Comparison of ENCODE assay signal across 32 cellular contexts in the genomic region with DNA sequence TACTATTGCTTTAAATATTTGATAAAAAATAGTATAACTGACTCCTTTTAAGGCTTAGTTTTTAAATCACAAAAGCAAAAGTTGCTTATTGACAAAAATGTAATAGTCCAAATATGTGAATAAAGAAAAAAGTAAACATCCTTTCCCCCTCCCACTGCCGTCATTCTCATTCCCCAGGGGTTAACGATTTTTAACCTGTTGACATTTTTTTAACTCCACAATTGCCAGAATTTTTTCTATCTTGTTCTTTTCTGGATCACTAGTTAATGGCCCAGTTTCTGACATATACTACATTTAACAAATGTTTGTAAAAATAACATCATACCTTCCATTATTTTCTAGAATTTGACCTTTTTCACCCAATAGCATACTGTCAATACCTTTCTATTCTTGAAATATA.
"Had no signal": no experiment of that assay in that cellular context is flagged by ENCODE, and none has a peak within 500 bp of the region (broad histone marks: within the 10 kb centered on the region; RNA-seq: fewer than 3 reads in every experiment).

No MANE protein-coding gene starts in this region.

- FAIRE-seq: astrocyte, bronchial epithelial cell, frontal cortex had no signal

- H3K27ac ChIP-seq: brain microvascular endothelial cell, coronary artery, dorsolateral prefrontal cortex had no signal

- DNase-seq: activated CD4-positive, alpha-beta memory T cell treated with anti-CD3 and anti-CD28 coated beads, Interleukin-2, amount 10 ng/mL, durations not matched to agents 7 days and 5 days; activated CD4-positive, alpha-beta T cell treated with anti-CD3 and anti-CD28 coated beads for 36 hours; activated CD4-positive, alpha-beta T cell treated with anti-CD3 and anti-CD28 coated beads, Interleukin-2, amount 10 ng/mL, durations not matched to agents 7 days and 5 days; activated CD4-positive, alpha-beta T cell treated with anti-CD3 and anti-CD28 coated beads, Interleukin-2, amount 50 U/mL, for 4 hours; activated CD4-positive, CD25-positive, alpha-beta regulatory T cell; activated CD4-positive, CD25-positive, alpha-beta regulatory T cell treated with anti-CD3 and anti-CD28 coated beads, Interleukin-2, amount 50 U/mL, for 72 hours; activated CD8-positive, alpha-beta memory T cell treated with anti-CD3 and anti-CD28 coated beads for 24 hours; activated effector memory CD4-positive, alpha-beta T cell treated with Interleukin-2 at 50 U/mL for 16 hours; activated gamma-delta T cell treated with Interleukin-2 at 50 U/mL for 16 hours; activated naive CD4-positive, alpha-beta T cell treated with anti-CD3 and anti-CD28 coated beads, Interleukin-2, amount 50 U/mL, for 16 hours; activated naive CD4-positive, alpha-beta T cell treated with Interleukin-2 at 50 U/mL for 16 hours; activated T-cell treated with anti-CD3 and anti-CD28 coated beads, Interleukin-2, amount 50 U/mL, for 4 hours; amniotic stem cell; anterior cingulate cortex; brain microvascular endothelial cell; dorsolateral prefrontal cortex; effector memory CD4-positive, alpha-beta T cell; endodermal cell; foreskin fibroblast; head of caudate nucleus; hippocampal formation; T1000 had no signal

- H3K4me3 ChIP-seq: coronary artery, dorsolateral prefrontal cortex had no signal

- H3K36me3 ChIP-seq: brain microvascular endothelial cell had no signal

- H3K4me1 Mint-ChIP-seq: activated CD4-positive, alpha-beta memory T cell treated with anti-CD3 and anti-CD28 coated beads, Interleukin-2, amount 10 ng/mL, durations not matched to agents 7 days and 5 days; activated CD4-positive, alpha-beta T cell treated with anti-CD3 and anti-CD28 coated beads for 36 hours; activated CD4-positive, alpha-beta T cell treated with anti-CD3 and anti-CD28 coated beads, Interleukin-2, amount 10 ng/mL, durations not matched to agents 7 days and 5 days; activated T-helper 17 cell treated with anti-CD3 and anti-CD28 coated beads, Interleukin-2, amount 50 U/mL, for 72 hours; central memory CD8-positive, alpha-beta T cell; endodermal cell had no signal

- H3K27me3 Mint-ChIP-seq: activated CD4-positive, alpha-beta memory T cell treated with anti-CD3 and anti-CD28 coated beads, Interleukin-2, amount 10 ng/mL, durations not matched to agents 7 days and 5 days; activated CD4-positive, alpha-beta T cell treated with anti-CD3 and anti-CD28 coated beads for 36 hours; activated naive CD8-positive, alpha-beta T cell; activated T-helper 17 cell treated with anti-CD3 and anti-CD28 coated beads, Interleukin-2, amount 50 U/mL, for 72 hours; dendritic cell treated with granulocyte-macrophage colony-stimulating factor and Interleukin-4, amounts not matched to agents 40 ng/mL and 50 ng/mL, for 4 days had no signal

- ATAC-seq: activated CD4-positive, alpha-beta T cell treated with anti-CD3 and anti-CD28 coated beads for 36 hours; activated T-cell treated with anti-CD3 and anti-CD28 coated beads, Interleukin-2, amount 50 U/mL, for 4 hours; activated T-helper 17 cell treated with anti-CD3 and anti-CD28 coated beads, Interleukin-2, amount 50 U/mL, for 72 hours; esophagus mucosa had no signal

- H3K4me3 Mint-ChIP-seq: activated CD4-positive, alpha-beta memory T cell treated with anti-CD3 and anti-CD28 coated beads, Interleukin-2, amount 10 ng/mL, durations not matched to agents 7 days and 5 days; activated CD4-positive, alpha-beta T cell treated with anti-CD3 and anti-CD28 coated beads for 36 hours; activated CD4-positive, alpha-beta T cell treated with anti-CD3 and anti-CD28 coated beads, Interleukin-2, amount 10 ng/mL, durations not matched to agents 7 days and 5 days; activated naive CD8-positive, alpha-beta T cell; activated T-cell treated with anti-CD3 and anti-CD28 coated beads, Interleukin-2, amount 50 U/mL, for 4 hours; activated T-helper 17 cell treated with anti-CD3 and anti-CD28 coated beads, Interleukin-2, amount 50 U/mL, for 72 hours; central memory CD8-positive, alpha-beta T cell; dendritic cell treated with granulocyte-macrophage colony-stimulating factor and Interleukin-4, amounts not matched to agents 40 ng/mL and 50 ng/mL, for 4 days; endodermal cell; T-helper 2 cell treated with Interferon-gamma antibody and Interleukin-4, amounts not matched to agents 5 μg/mL and 100 μg/mL, for 36 hours had no signal

- H3K27me3 ChIP-seq: brain microvascular endothelial cell, dorsolateral prefrontal cortex had no signal

- H3K27ac Mint-ChIP-seq: activated CD4-positive, alpha-beta memory T cell treated with anti-CD3 and anti-CD28 coated beads, Interleukin-2, amount 10 ng/mL, durations not matched to agents 7 days and 5 days; activated CD4-positive, alpha-beta T cell treated with anti-CD3 and anti-CD28 coated beads for 36 hours; activated CD4-positive, alpha-beta T cell treated with anti-CD3 and anti-CD28 coated beads, Interleukin-2, amount 10 ng/mL, durations not matched to agents 7 days and 5 days; activated naive CD8-positive, alpha-beta T cell; activated T-helper 17 cell treated with anti-CD3 and anti-CD28 coated beads, Interleukin-2, amount 50 U/mL, for 72 hours; dendritic cell treated with granulocyte-macrophage colony-stimulating factor and Interleukin-4, amounts not matched to agents 40 ng/mL and 50 ng/mL, for 4 days; endodermal cell; T-helper 2 cell treated with Interferon-gamma antibody and Interleukin-4, amounts not matched to agents 5 μg/mL and 100 μg/mL, for 36 hours had no signal

- H3K9me3 Mint-ChIP-seq: activated CD4-positive, alpha-beta memory T cell treated with anti-CD3 and anti-CD28 coated beads, Interleukin-2, amount 10 ng/mL, durations not matched to agents 7 days and 5 days; activated CD4-positive, alpha-beta T cell treated with anti-CD3 and anti-CD28 coated beads, Interleukin-2, amount 10 ng/mL, durations not matched to agents 7 days and 5 days; activated T-cell treated with anti-CD3 and anti-CD28 coated beads, Interleukin-2, amount 50 U/mL, for 4 hours; activated T-helper 17 cell treated with anti-CD3 and anti-CD28 coated beads, Interleukin-2, amount 50 U/mL, for 72 hours; central memory CD8-positive, alpha-beta T cell; dendritic cell treated with granulocyte-macrophage colony-stimulating factor and Interleukin-4, amounts not matched to agents 40 ng/mL and 50 ng/mL, for 4 days; endodermal cell; T-helper 2 cell treated with Interferon-gamma antibody and Interleukin-4, amounts not matched to agents 5 μg/mL and 100 μg/mL, for 36 hours had no signal
